ENCODE assay signal across 37 cellular contexts in genomic region chr12:52369809-52370208, GRCh38. TPM values are rescaled to one million over a fixed set of nuclear protein-coding genes. Genes with fewer than 3 reads are reported as not detected.
"Had no signal": no experiment of that assay in that cellular context is flagged by ENCODE, and none has a peak within 500 bp of the region (broad histone marks: within the 10 kb centered on the region; RNA-seq: fewer than 3 reads in every experiment).

No MANE protein-coding gene starts in this region.

- H3K27ac ChIP-seq: brain microvascular endothelial cell, foreskin keratinocyte, gastrocnemius medialis, heart left ventricle, WERI-Rb-1 had no signal

- H3K4me1 ChIP-seq: foreskin keratinocyte, gastrocnemius medialis had no signal

- H3K36me3 ChIP-seq: brain microvascular endothelial cell, esophagus muscularis mucosa, gastrocnemius medialis, heart left ventricle, WERI-Rb-1 had no signal

- H3K27ac Mint-ChIP-seq: activated B cell treated with CpG ODN at 0.5 μM for 24 hours; activated CD8-positive, alpha-beta T cell treated with anti-CD3 and anti-CD28 coated beads for 36 hours; activated naive CD4-positive, alpha-beta T cell treated with anti-CD3 and anti-CD28 coated beads for 36 hours; activated naive CD8-positive, alpha-beta T cell treated with anti-CD3 and anti-CD28 coated beads for 36 hours; activated T-helper 1 cell treated with anti-CD3 and anti-CD28 coated beads, Interleukin-12 subunit alpha, Interleukin-12 subunit beta, Interleukin-2, Interleukin-4 antibody, amounts not matched to agents 30 ng/mL and 10 ng/mL and 1 ng/mL, durations not matched to agents 14 hours and 24 hours and 36 hours; activated T-helper 2 cell treated with anti-CD3 and anti-CD28 coated beads, Interferon-gamma antibody, Interleukin-2, Interleukin-4, amounts not matched to agents 10 μg/mL and 5 μg/mL and 100 μg/mL, durations not matched to agents 14 hours and 24 hours and 36 hours; effector memory CD8-positive, alpha-beta T cell; T-cell; T-helper 1 cell treated with Interleukin-12 subunit alpha and Interleukin-12 subunit beta and Interleukin-4 antibody, amounts not matched to agents 30 μg/mL and 1 μg/mL, for 36 hours; T-helper 2 cell treated with Interferon-gamma antibody and Interleukin-4, amounts not matched to agents 5 μg/mL and 100 μg/mL, for 36 hours had no signal

- ATAC-seq: activated CD4-positive, CD25-positive, alpha-beta regulatory T cell treated with anti-CD3 and anti-CD28 coated beads, Interleukin-2, amount 50 U/mL, for 24 hours; activated CD8-positive, alpha-beta T cell treated with anti-CD3 and anti-CD28 coated beads for 36 hours; effector memory CD8-positive, alpha-beta T cell; foreskin keratinocyte; gastrocnemius medialis; heart left ventricle; T-cell had no signal

- H3K4me1 Mint-ChIP-seq: activated B cell treated with CpG ODN at 0.5 μM for 24 hours; activated naive CD4-positive, alpha-beta T cell treated with anti-CD3 and anti-CD28 coated beads, Interleukin-2, amount 50 U/mL, for 24 hours; T-cell had no signal

- H3K36me3 Mint-ChIP-seq: activated naive CD4-positive, alpha-beta T cell treated with anti-CD3 and anti-CD28 coated beads, Interleukin-2, amount 50 U/mL, for 24 hours; activated naive CD8-positive, alpha-beta T cell treated with anti-CD3 and anti-CD28 coated beads for 36 hours; T-cell had no signal

- H3K9me3 Mint-ChIP-seq: activated naive CD4-positive, alpha-beta T cell treated with anti-CD3 and anti-CD28 coated beads for 36 hours; activated naive CD4-positive, alpha-beta T cell treated with anti-CD3 and anti-CD28 coated beads, Interleukin-2, amount 50 U/mL, for 24 hours; activated naive CD8-positive, alpha-beta T cell treated with anti-CD3 and anti-CD28 coated beads for 36 hours; activated T-helper 1 cell treated with anti-CD3 and anti-CD28 coated beads, Interleukin-12 subunit alpha, Interleukin-12 subunit beta, Interleukin-2, Interleukin-4 antibody, amounts not matched to agents 30 ng/mL and 10 ng/mL and 1 ng/mL, durations not matched to agents 14 hours and 24 hours and 36 hours; activated T-helper 2 cell treated with anti-CD3 and anti-CD28 coated beads, Interferon-gamma antibody, Interleukin-2, Interleukin-4, amounts not matched to agents 10 μg/mL and 5 μg/mL and 100 μg/mL, durations not matched to agents 14 hours and 24 hours and 36 hours; effector memory CD8-positive, alpha-beta T cell; T-helper 1 cell treated with Interleukin-12 subunit alpha and Interleukin-12 subunit beta and Interleukin-4 antibody, amounts not matched to agents 30 μg/mL and 1 μg/mL, for 36 hours; T-helper 2 cell treated with Interferon-gamma antibody and Interleukin-4, amounts not matched to agents 5 μg/mL and 100 μg/mL, for 36 hours had no signal

- H3K27me3 ChIP-seq: esophagus muscularis mucosa had no signal

- H3K4me3 Mint-ChIP-seq: activated B cell treated with CpG ODN at 0.5 μM for 24 hours; activated CD8-positive, alpha-beta T cell treated with anti-CD3 and anti-CD28 coated beads for 36 hours; activated naive CD4-positive, alpha-beta T cell treated with anti-CD3 and anti-CD28 coated beads for 36 hours; activated naive CD4-positive, alpha-beta T cell treated with anti-CD3 and anti-CD28 coated beads, Interleukin-2, amount 50 U/mL, for 24 hours; activated naive CD8-positive, alpha-beta T cell treated with anti-CD3 and anti-CD28 coated beads for 36 hours; activated T-helper 1 cell treated with anti-CD3 and anti-CD28 coated beads, Interleukin-12 subunit alpha, Interleukin-12 subunit beta, Interleukin-2, Interleukin-4 antibody, amounts not matched to agents 30 ng/mL and 10 ng/mL and 1 ng/mL, durations not matched to agents 14 hours and 24 hours and 36 hours; effector memory CD8-positive, alpha-beta T cell; T-cell; T-helper 1 cell treated with Interleukin-12 subunit alpha and Interleukin-12 subunit beta and Interleukin-4 antibody, amounts not matched to agents 30 μg/mL and 1 μg/mL, for 36 hours; T-helper 2 cell treated with Interferon-gamma antibody and Interleukin-4, amounts not matched to agents 5 μg/mL and 100 μg/mL, for 36 hours had no signal

- H3K9me3 ChIP-seq: esophagus muscularis mucosa, gastrocnemius medialis had no signal

- H3K4me3 ChIP-seq: esophagus muscularis mucosa, gastrocnemius medialis, heart left ventricle had no signal

- DNase-seq: activated B cell treated with CpG ODN at 0.5 μM for 24 hours; activated CD4-positive, alpha-beta T cell treated with anti-CD3 and anti-CD28 coated beads for 48 hours; activated CD4-positive, alpha-beta T cell treated with anti-CD3 and anti-CD28 coated beads, Interleukin-2, amount 50 U/mL, for 1 hour; activated CD4-positive, alpha-beta T cell treated with anti-CD3 and anti-CD28 coated beads, Interleukin-2, amount 50 U/mL, for 48 hours; activated CD8-positive, alpha-beta memory T cell treated with anti-CD3 and anti-CD28 coated beads for 24 hours; activated CD8-positive, alpha-beta T cell treated with anti-CD3 and anti-CD28 coated beads for 36 hours; activated effector memory CD4-positive, alpha-beta T cell treated with anti-CD3 and anti-CD28 coated beads, Interleukin-2, amount 50 U/mL, for 16 hours; activated naive CD4-positive, alpha-beta T cell treated with anti-CD3 and anti-CD28 coated beads for 36 hours; activated naive CD8-positive, alpha-beta T cell treated with anti-CD3 and anti-CD28 coated beads for 36 hours; activated T-cell treated with anti-CD3 and anti-CD28 coated beads, Interleukin-2, amount 50 U/mL, for 48 hours; amniotic stem cell; anterior cingulate cortex; caudate nucleus; cortex of kidney; dermis blood vessel endothelial cell; effector CD4-positive, alpha-beta T cell; effector memory CD8-positive, alpha-beta T cell; erythroblast; foreskin keratinocyte; gastrocnemius medialis; glutamatergic neuron; heart left ventricle; T-cell; T1000; WERI-Rb-1 had no signal

RNA-seq across cellular contexts. Expression of gene KRT85, which starts 2.5 kb away (rescaled TPM):
- total RNA-seq: activated B cell treated with CpG ODN at 0.5 μM for 24 hours; activated CD8-positive, alpha-beta T cell treated with anti-CD3 and anti-CD28 coated beads for 36 hours; activated naive CD4-positive, alpha-beta T cell treated with anti-CD3 and anti-CD28 coated beads for 36 hours; activated naive CD8-positive, alpha-beta T cell treated with anti-CD3 and anti-CD28 coated beads for 36 hours; activated T-helper 1 cell treated with anti-CD3 and anti-CD28 coated beads, Interleukin-12 subunit alpha, Interleukin-12 subunit beta, Interleukin-2, Interleukin-4 antibody, amounts not matched to agents 30 ng/mL and 10 ng/mL and 1 ng/mL, durations not matched to agents 14 hours and 24 hours and 36 hours; activated T-helper 2 cell treated with anti-CD3 and anti-CD28 coated beads, Interferon-gamma antibody, Interleukin-2, Interleukin-4, amounts not matched to agents 10 μg/mL and 5 μg/mL and 100 μg/mL, durations not matched to agents 14 hours and 24 hours and 36 hours; astrocyte; bronchial epithelial cell; chondrocyte; dermis blood vessel endothelial cell; esophagus muscularis mucosa; foreskin keratinocyte; gastrocnemius medialis; heart left ventricle; T-cell had no signal
- polyA plus RNA-seq: adipose tissue, foreskin keratinocyte, heart left ventricle had no signal

RNA-seq across cellular contexts. Expression of gene KRT84, which starts 15.6 kb away (rescaled TPM):
- total RNA-seq: activated B cell treated with CpG ODN at 0.5 μM for 24 hours; activated CD8-positive, alpha-beta T cell treated with anti-CD3 and anti-CD28 coated beads for 36 hours; activated naive CD4-positive, alpha-beta T cell treated with anti-CD3 and anti-CD28 coated beads for 36 hours; activated naive CD8-positive, alpha-beta T cell treated with anti-CD3 and anti-CD28 coated beads for 36 hours; activated T-helper 1 cell treated with anti-CD3 and anti-CD28 coated beads, Interleukin-12 subunit alpha, Interleukin-12 subunit beta, Interleukin-2, Interleukin-4 antibody, amounts not matched to agents 30 ng/mL and 10 ng/mL and 1 ng/mL, durations not matched to agents 14 hours and 24 hours and 36 hours; activated T-helper 2 cell treated with anti-CD3 and anti-CD28 coated beads, Interferon-gamma antibody, Interleukin-2, Interleukin-4, amounts not matched to agents 10 μg/mL and 5 μg/mL and 100 μg/mL, durations not matched to agents 14 hours and 24 hours and 36 hours; astrocyte; bronchial epithelial cell; chondrocyte; dermis blood vessel endothelial cell; esophagus muscularis mucosa; foreskin keratinocyte; gastrocnemius medialis; heart left ventricle; T-cell had no signal
- polyA plus RNA-seq: adipose tissue, foreskin keratinocyte, heart left ventricle had no signal

RNA-seq across cellular contexts. Expression of gene KRT82, which starts 36.3 kb away (rescaled TPM):
- total RNA-seq: activated B cell treated with CpG ODN at 0.5 μM for 24 hours; activated CD8-positive, alpha-beta T cell treated with anti-CD3 and anti-CD28 coated beads for 36 hours; activated naive CD4-positive, alpha-beta T cell treated with anti-CD3 and anti-CD28 coated beads for 36 hours; activated naive CD8-positive, alpha-beta T cell treated with anti-CD3 and anti-CD28 coated beads for 36 hours; activated T-helper 1 cell treated with anti-CD3 and anti-CD28 coated beads, Interleukin-12 subunit alpha, Interleukin-12 subunit beta, Interleukin-2, Interleukin-4 antibody, amounts not matched to agents 30 ng/mL and 10 ng/mL and 1 ng/mL, durations not matched to agents 14 hours and 24 hours and 36 hours; activated T-helper 2 cell treated with anti-CD3 and anti-CD28 coated beads, Interferon-gamma antibody, Interleukin-2, Interleukin-4, amounts not matched to agents 10 μg/mL and 5 μg/mL and 100 μg/mL, durations not matched to agents 14 hours and 24 hours and 36 hours; astrocyte; bronchial epithelial cell; chondrocyte; dermis blood vessel endothelial cell; esophagus muscularis mucosa; foreskin keratinocyte; gastrocnemius medialis; heart left ventricle; T-cell had no signal
- polyA plus RNA-seq: adipose tissue, foreskin keratinocyte, heart left ventricle had no signal

RNA-seq across cellular contexts. Expression of gene KRT83, which starts 48.6 kb away (rescaled TPM):
- total RNA-seq: activated B cell treated with CpG ODN at 0.5 μM for 24 hours; activated CD8-positive, alpha-beta T cell treated with anti-CD3 and anti-CD28 coated beads for 36 hours; activated naive CD4-positive, alpha-beta T cell treated with anti-CD3 and anti-CD28 coated beads for 36 hours; activated naive CD8-positive, alpha-beta T cell treated with anti-CD3 and anti-CD28 coated beads for 36 hours; activated T-helper 1 cell treated with anti-CD3 and anti-CD28 coated beads, Interleukin-12 subunit alpha, Interleukin-12 subunit beta, Interleukin-2, Interleukin-4 antibody, amounts not matched to agents 30 ng/mL and 10 ng/mL and 1 ng/mL, durations not matched to agents 14 hours and 24 hours and 36 hours; activated T-helper 2 cell treated with anti-CD3 and anti-CD28 coated beads, Interferon-gamma antibody, Interleukin-2, Interleukin-4, amounts not matched to agents 10 μg/mL and 5 μg/mL and 100 μg/mL, durations not matched to agents 14 hours and 24 hours and 36 hours; astrocyte; bronchial epithelial cell; chondrocyte; dermis blood vessel endothelial cell; esophagus muscularis mucosa; foreskin keratinocyte; heart left ventricle; T-cell had no signal
- polyA plus RNA-seq: adipose tissue, foreskin keratinocyte, heart left ventricle had no signal
